Comparison of ENCODE assay signal across 22 cellular contexts in the genomic region with DNA sequence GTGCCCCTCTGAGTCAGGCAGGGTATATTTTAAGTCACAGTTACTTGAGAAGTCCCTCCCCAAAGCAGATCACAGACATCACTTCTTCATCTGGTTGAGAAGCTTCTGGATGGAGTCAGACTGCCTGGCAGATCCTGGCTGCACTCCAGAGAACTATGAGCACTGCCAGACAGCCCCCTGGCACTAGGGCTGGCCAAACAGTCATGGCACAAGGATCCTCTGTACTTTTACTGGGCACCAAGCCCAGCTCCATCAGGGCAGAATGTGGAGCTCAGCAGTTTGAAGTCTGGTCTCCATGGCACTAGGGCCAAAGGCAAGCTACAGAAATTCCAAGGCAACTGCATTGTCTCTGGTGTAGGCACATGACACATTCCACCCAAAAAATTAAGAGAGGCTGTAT.
A peak's percentile ranks its signal among the peaks of the same experiment; 100 is the strongest.
DNase-seq lines count a peak whose midpoint lies in the region; ATAC-seq and TF ChIP-seq lines count a peak whose summit lies in the region.
"Had no signal": no experiment of that assay in that cellular context is flagged by ENCODE, and none has a peak within 500 bp of the region (broad histone marks: within the 10 kb centered on the region; RNA-seq: fewer than 3 reads in every experiment).

No MANE protein-coding gene starts in this region.

- no peak for ATAC-seq in GM19328 (IDR thresholded peaks at IDR 0.05; ENCODE audit: unreplicated experiment)
- ATAC-seq: GM12878; naive thymus-derived CD4-positive, alpha-beta T cell; stimulated activated naive CD8-positive, alpha-beta T cell treated with anti-CD3 and anti-CD28 coated beads, Interleukin-15, amount 100 ng/mL, for 72 hours had no signal

- no peak overlapping the region for H3K9ac ChIP-seq in SK-N-SH

- CTCF ChIA-PET in SK-N-SH (lab: Yijun Ruan, JAX) (no interaction called here), PC-9 (lab: Charles Lee) (no interaction called here)

- no peaks in the 10 kb centered on the region for H3K79me2 ChIP-seq in SK-N-SH (ENCODE audit: insufficient read depth)
- no peaks in the 10 kb centered on the region for H3K79me2 ChIP-seq in PC-9 (ENCODE audit: low read depth)

- H4K20me1 ChIP-seq in SK-N-SH (ENCODE audit: insufficient read depth), result no peaks in the 10 kb centered on the region
- no peaks in the 10 kb centered on the region for H4K20me1 ChIP-seq in PC-9 (ENCODE audit: insufficient read depth)

- no peaks in the 10 kb centered on the region for H3K9me2 ChIP-seq in SK-N-SH
- H3K9me2 ChIP-seq in PC-9 (ENCODE audit: insufficient read depth), result no peaks in the 10 kb centered on the region

- POLR2A ChIA-PET in SK-N-SH (lab: Yijun Ruan, JAX) (no interaction called here), PC-9 (lab: Charles Lee; ENCODE audit: unreplicated experiment) (no interaction called here)

- no TSS peak for BruUV-seq in PC-9 (replicated peaks; lab: Mats Ljungman, UMichigan)

- no peak for TF ChIP-seq EP300 in SK-N-SH (IDR thresholded peaks at IDR 0.05; ENCODE audit: borderline replicate concordance in 1 of 2, low read depth in 1 of 2, low read length in 1 of 2)
- TF ChIP-seq EP300 in suprapubic skin (IDR thresholded peaks at IDR 0.05), result no peak

- intact Hi-C loops in head of caudate nucleus (cut with DNase I), result no loop called here
- intact Hi-C loops in PC-9 (cut with micrococcal nuclease; ENCODE audit: unreplicated experiment), result no loop called here

- H3K4me3 ChIP-seq in SK-N-SH (ENCODE audit: low read depth in 2 of 2, low read length in 1 of 2) (no peak overlapping the region), PC-9 (no peak overlapping the region), WERI-Rb-1 (ENCODE audit: low read depth, low read length) (no peak overlapping the region), suprapubic skin (no peak overlapping the region)
- H3K4me3 ChIP-seq: GM12878, heart left ventricle, ovary, skin epidermis, vagina had no signal

- H3K36me3 ChIP-seq in SK-N-SH (replicated peaks in 1 of 2; ENCODE audit: control insufficient read depth in 1 of 2, insufficient read depth in 2 of 2, low read length in 1 of 2), result no peaks in the 10 kb centered on the region
- no peaks in the 10 kb centered on the region for H3K36me3 ChIP-seq in PC-9 (ENCODE audit: low read depth)
- no peaks in the 10 kb centered on the region for H3K36me3 ChIP-seq in WERI-Rb-1
- no peaks in the 10 kb centered on the region for H3K36me3 ChIP-seq in suprapubic skin
- H3K36me3 ChIP-seq: heart left ventricle, ovary, vagina had no signal

- peak; percentile 59 for DNase-seq in COLO829 (ENCODE audit: low spot score)
- peak; percentile 2 for DNase-seq in SK-N-SH
- DNase-seq in head of caudate nucleus, result peak; percentile 19 to 86 (median 62)
- DNase-seq in renal cortical epithelial cell (ENCODE audit: low read depth), result peak; percentile 2
- DNase-seq in PC-9, result no peak
- DNase-seq in WERI-Rb-1, result no peak
- no peak for DNase-seq in suprapubic skin (ENCODE audit: low spot score in 2 of 2)
- DNase-seq: activated CD4-positive, alpha-beta T cell treated with anti-CD3 and anti-CD28 coated beads for 48 hours; activated CD8-positive, alpha-beta memory T cell treated with anti-CD3 and anti-CD28 coated beads, Interleukin-2, amount 50 U/mL, for 48 hours; activated effector memory CD4-positive, alpha-beta T cell treated with anti-CD3 and anti-CD28 coated beads, Interleukin-2, amount 50 U/mL, for 16 hours; CD4-positive, CD25-positive, alpha-beta regulatory T cell; GOT3; heart left ventricle; immature natural killer cell; naive thymus-derived CD4-positive, alpha-beta T cell; NCI-H187; ovary; stimulated activated naive CD8-positive, alpha-beta T cell treated with anti-CD3 and anti-CD28 coated beads, Interleukin-15, amount 100 ng/mL, for 72 hours had no signal

- TF ChIP-seq POLR2A in suprapubic skin (IDR thresholded peaks at IDR 0.05), result no peak

- H3K9me3 ChIP-seq in SK-N-SH (no peaks in the 10 kb centered on the region), PC-9 (ENCODE audit: insufficient read depth, low read depth) (no peaks in the 10 kb centered on the region), WERI-Rb-1 (ENCODE audit: severe bottlenecking) (no peaks in the 10 kb centered on the region), suprapubic skin (no peaks in the 10 kb centered on the region)
- H3K9me3 ChIP-seq: ovary, vagina had no signal

- TF ChIP-seq CTCF in SK-N-SH (IDR thresholded peaks at IDR 0.05), result no peak
- no peak for TF ChIP-seq CTCF in PC-9 (conservative IDR thresholded peaks at IDR 0.05)
- no peak for TF ChIP-seq CTCF in WERI-Rb-1 (IDR thresholded peaks at IDR 0.05; ENCODE audit: low read depth, low read length)
- TF ChIP-seq CTCF in suprapubic skin (IDR thresholded peaks at IDR 0.05), result no peak

- H3K27ac ChIP-seq in SK-N-SH (ENCODE audit: low read depth in 2 of 2, low read length in 1 of 2) (no peak overlapping the region), PC-9 (no peak overlapping the region), WERI-Rb-1 (no peak overlapping the region), suprapubic skin (no peak overlapping the region)
- H3K27ac ChIP-seq: heart left ventricle, ovary, skin epidermis, vagina had no signal

- no peak for TF ChIP-seq RAD21 in SK-N-SH (IDR thresholded peaks at IDR 0.05; ENCODE audit: low read length)

- H3K4me2 ChIP-seq in SK-N-SH (no peak overlapping the region), PC-9 (no peak overlapping the region)

- H3F3A ChIP-seq in SK-N-SH (replicated peaks; ENCODE audit: insufficient read depth), result no peaks in the 10 kb centered on the region
- H3F3A ChIP-seq in PC-9 (ENCODE audit: insufficient read depth, low read depth), result no peaks in the 10 kb centered on the region

- H3K27me3 ChIP-seq in SK-N-SH (ENCODE audit: insufficient read depth), result no peaks in the 10 kb centered on the region
- H3K27me3 ChIP-seq in PC-9 (ENCODE audit: insufficient read depth, low read depth), result no peaks in the 10 kb centered on the region
- H3K27me3 ChIP-seq in WERI-Rb-1 (ENCODE audit: insufficient read depth, low read depth, severe bottlenecking), result no peaks in the 10 kb centered on the region
- no peaks in the 10 kb centered on the region for H3K27me3 ChIP-seq in suprapubic skin
- H3K27me3 ChIP-seq: heart left ventricle, ovary, vagina had no signal

- no peaks in the 10 kb centered on the region; a peak in 1 of 4 replicates for H3K4me1 ChIP-seq in SK-N-SH (ENCODE audit: control insufficient read depth in 1 of 2, insufficient read depth in 2 of 2, low read depth in 1 of 2, low read length in 1 of 2)
- no peaks in the 10 kb centered on the region for H3K4me1 ChIP-seq in PC-9 (replicated peaks; ENCODE audit: insufficient read depth)
- H3K4me1 ChIP-seq in suprapubic skin, result no peaks in the 10 kb centered on the region
- H3K4me1 ChIP-seq: heart left ventricle, vagina had no signal

- H2AFZ ChIP-seq in SK-N-SH (ENCODE audit: low read depth), result no peak overlapping the region
- no peak overlapping the region for H2AFZ ChIP-seq in PC-9

TF ChIP-seq in SK-N-SH, 30 proteins besides CTCF, POLR2A, EP300 and RAD21:
- TF ChIP-seq TEAD4 (IDR thresholded peaks at IDR 0.05; ENCODE audit: borderline replicate concordance, insufficient read depth) (no peak), GABPA (IDR thresholded peaks at IDR 0.05; ENCODE audit: low read depth) (no peak), FOSL2 (IDR thresholded peaks at IDR 0.05; ENCODE audit: borderline replicate concordance, low read depth) (no peak), FOXM1 (IDR thresholded peaks at IDR 0.05; ENCODE audit: low read depth) (no peak), GATA2 (CRISPR knock-in tag; IDR thresholded peaks at IDR 0.05) (no peak), MEF2A (IDR thresholded peaks at IDR 0.05; ENCODE audit: borderline replicate concordance, low read depth) (no peak), RCOR1 (IDR thresholded peaks at IDR 0.05; ENCODE audit: low read length) (no peak), ELF1 (IDR thresholded peaks at IDR 0.05) (no peak), PBX3 (IDR thresholded peaks at IDR 0.05) (no peak), EZH2phosphoT487 (IDR thresholded peaks at IDR 0.05; ENCODE audit: borderline replicate concordance, low read depth) (no peak), CHD2 (IDR thresholded peaks at IDR 0.05; ENCODE audit: low read length, partially characterized antibody) (no peak), FOXJ3 (CRISPR knock-in tag; IDR thresholded peaks at IDR 0.05) (no peak), TCF12 (IDR thresholded peaks at IDR 0.05) (no peak), SIN3A (IDR thresholded peaks at IDR 0.05; ENCODE audit: borderline replicate concordance, low read depth, low read length) (no peak), MAX (IDR thresholded peaks at IDR 0.05; ENCODE audit: low read depth) (no peak), RXRA (IDR thresholded peaks at IDR 0.05; ENCODE audit: borderline replicate concordance, low read depth) (no peak), NRF1 (IDR thresholded peaks at IDR 0.05; ENCODE audit: low read depth, low read length) (no peak)
- TF ChIP-seq, protein P1, sequence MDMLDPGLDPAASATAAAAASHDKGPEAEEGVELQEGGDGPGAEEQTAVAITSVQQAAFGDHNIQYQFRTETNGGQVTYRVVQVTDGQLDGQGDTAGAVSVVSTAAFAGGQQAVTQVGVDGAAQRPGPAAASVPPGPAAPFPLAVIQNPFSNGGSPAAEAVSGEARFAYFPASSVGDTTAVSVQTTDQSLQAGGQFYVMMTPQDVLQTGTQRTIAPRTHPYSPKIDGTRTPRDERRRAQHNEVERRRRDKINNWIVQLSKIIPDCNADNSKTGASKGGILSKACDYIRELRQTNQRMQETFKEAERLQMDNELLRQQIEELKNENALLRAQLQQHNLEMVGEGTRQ (IDR thresholded peaks at IDR 0.05; ENCODE audit: borderline replicate concordance, low read depth, low read length), result no peak

Comparison
In these comparisons a context has a peak if more than half of its experiments do, and no peak if none do; other contexts are left out.
1. DNase-seq: peak in COLO829 (single experiment), SK-N-SH (single experiment), head of caudate nucleus (42 of 42) and renal cortical epithelial cell (single experiment); none in PC-9 (0 of 2), WERI-Rb-1 (single experiment) and suprapubic skin (0 of 2).